1 cellular context compared by ENCODE assay signal in genomic region chr18:47930844-47931706, GRCh38.
TF ChIP-seq lines count a peak whose summit lies in the region.

No MANE protein-coding gene starts in this region.

TF ChIP-seq in HepG2, 621 proteins besides CTCF, POLR2A, EP300 and RAD21 (continued from another document and continues in another):
- TF ChIP-seq MYPOP (CRISPR knock-in tag; IDR thresholded peaks at IDR 0.05) (peak; percentile 82), HIVEP1 (CRISPR knock-in tag; IDR thresholded peaks at IDR 0.05) (peak; percentile 77; the same call in 1 of the 2 replicates), ZNF569 (CRISPR knock-in tag; IDR thresholded peaks at IDR 0.05; ENCODE audit: borderline replicate concordance) (no peak; the same call in 1 of the 2 replicates), ZNF460 (CRISPR knock-in tag; IDR thresholded peaks at IDR 0.05; ENCODE audit: borderline replicate concordance) (no peak; the same call in 1 of the 2 replicates), ASH2L (IDR thresholded peaks at IDR 0.05; ENCODE audit: insufficient read length, low read depth, low read length) (peak; percentile 56), FOXO1 (CRISPR knock-in tag; IDR thresholded peaks at IDR 0.05) (peak; percentile 66), SRSF4 (IDR thresholded peaks at IDR 0.05; ENCODE audit: low read depth, low read length, poor library complexity, severe bottlenecking) (no peak), ZMAT3 (CRISPR knock-in tag; conservative IDR thresholded peaks at IDR 0.05) (peak; percentile 90; the same call in 1 of the 2 replicates), TEF (CRISPR knock-in tag; IDR thresholded peaks at IDR 0.05) (peak; percentile 73), ZMYM3 (CRISPR knock-in tag; IDR thresholded peaks at IDR 0.05) (0 out of 2 replicates have a peak, but pooled peaks have one; percentile 32), YEATS2 (CRISPR knock-in tag; IDR thresholded peaks at IDR 0.05; ENCODE audit: borderline replicate concordance) (no peak; the same call in 1 of the 2 replicates), NFYC (CRISPR knock-in tag; IDR thresholded peaks at IDR 0.05) (peak; percentile 86), ZMYM4 (CRISPR knock-in tag; IDR thresholded peaks at IDR 0.05) (peak; percentile 75), SP2 (CRISPR knock-in tag; IDR thresholded peaks at IDR 0.05) (peak; percentile 90), HMGXB3 (CRISPR knock-in tag; IDR thresholded peaks at IDR 0.05; ENCODE audit: borderline replicate concordance) (peak; percentile 30; the same call in 1 of the 2 replicates), DNMT3B (CRISPR knock-in tag; conservative IDR thresholded peaks at IDR 0.05) (no peak), CBX2 (IDR thresholded peaks at IDR 0.05; ENCODE audit: low read depth, low read length) (no peak), CBX2 (CRISPR knock-in tag; IDR thresholded peaks at IDR 0.05; ENCODE audit: low read depth) (no peak), HOXD1 (CRISPR knock-in tag; IDR thresholded peaks at IDR 0.05) (peak; percentile 51), ZNF83 (CRISPR knock-in tag; IDR thresholded peaks at IDR 0.05; ENCODE audit: borderline replicate concordance) (peak; percentile 88; the same call in 1 of the 2 replicates), TCF7 (IDR thresholded peaks at IDR 0.05; ENCODE audit: low read depth) (no peak), NR1H2 (CRISPR knock-in tag; IDR thresholded peaks at IDR 0.05; ENCODE audit: borderline replicate concordance, low read depth) (peak; percentile 89), MAX (IDR thresholded peaks at IDR 0.05) (peak; percentile 95), HDAC1 (CRISPR knock-in tag; IDR thresholded peaks at IDR 0.05) (peak; percentile 79), CENPX (CRISPR knock-in tag; IDR thresholded peaks at IDR 0.05) (no peak), ZNF709 (CRISPR knock-in tag; IDR thresholded peaks at IDR 0.05) (peak; percentile 92), MTF1 (CRISPR knock-in tag; IDR thresholded peaks at IDR 0.05) (peak; percentile 92), NFE2L2 (IDR thresholded peaks at IDR 0.05; ENCODE audit: low read length) (no peak), KLF11 (CRISPR knock-in tag; IDR thresholded peaks at IDR 0.05) (0 out of 2 replicates have a peak, but pooled peaks have one; percentile 24), ZNF607 (CRISPR knock-in tag; IDR thresholded peaks at IDR 0.05; ENCODE audit: borderline replicate concordance) (peak; percentile 96), ZBTB38 (CRISPR knock-in tag; IDR thresholded peaks at IDR 0.05) (no peak; the same call in none of the 2 replicates), TAF15 (IDR thresholded peaks at IDR 0.05; ENCODE audit: low read depth, low read length, poor library complexity, severe bottlenecking) (no peak), GABPA (IDR thresholded peaks at IDR 0.05; ENCODE audit: low read depth, low read length) (no peak), GABPA (CRISPR knock-in tag; IDR thresholded peaks at IDR 0.05; ENCODE audit: low read depth) (no peak), ZFP90 (CRISPR knock-in tag; IDR thresholded peaks at IDR 0.05; ENCODE audit: borderline replicate concordance) (peak; percentile 88; the same call in 1 of the 2 replicates), ZNF160 (CRISPR knock-in tag; IDR thresholded peaks at IDR 0.05) (peak; percentile 80; the same call in 1 of the 2 replicates), ZNF879 (CRISPR knock-in tag; IDR thresholded peaks at IDR 0.05) (peak; percentile 89; the same call in 1 of the 2 replicates), MLX (CRISPR knock-in tag; IDR thresholded peaks at IDR 0.05) (peak; percentile 17; the same call in 1 of the 2 replicates), NFIB (CRISPR knock-in tag; IDR thresholded peaks at IDR 0.05; ENCODE audit: borderline replicate concordance) (no peak), ZNF652 (CRISPR knock-in tag; IDR thresholded peaks at IDR 0.05; ENCODE audit: borderline replicate concordance, low read depth) (no peak), ISL2 (CRISPR knock-in tag; IDR thresholded peaks at IDR 0.05) (no peak), XBP1 (CRISPR knock-in tag; IDR thresholded peaks at IDR 0.05) (0 out of 2 replicates have a peak, but pooled peaks have one; percentile 20), ZNF589 (CRISPR knock-in tag; conservative IDR thresholded peaks at IDR 0.05) (peak; percentile 91), TP53 (CRISPR knock-in tag; conservative IDR thresholded peaks at IDR 0.05) (peak; percentile 75; the same call in 1 of the 2 replicates), MBNL3 (CRISPR knock-in tag; conservative IDR thresholded peaks at IDR 0.05) (no peak), NFYB (CRISPR knock-in tag; IDR thresholded peaks at IDR 0.05) (peak; percentile 84), ZNF318 (CRISPR knock-in tag; IDR thresholded peaks at IDR 0.05) (no peak), ELK4 (CRISPR knock-in tag; IDR thresholded peaks at IDR 0.05; ENCODE audit: borderline replicate concordance) (no peak), ZNF629 (CRISPR knock-in tag; conservative IDR thresholded peaks at IDR 0.05) (0 out of 2 replicates have a peak, but pooled peaks have one; percentile 10), ATF5 (CRISPR knock-in tag; IDR thresholded peaks at IDR 0.05; ENCODE audit: low read depth) (no peak), ZNF562 (CRISPR knock-in tag; IDR thresholded peaks at IDR 0.05; ENCODE audit: borderline replicate concordance) (peak; percentile 67; the same call in 1 of the 2 replicates)
